Comparison of ENCODE assay signal across 8 cellular contexts in the genomic region with DNA sequence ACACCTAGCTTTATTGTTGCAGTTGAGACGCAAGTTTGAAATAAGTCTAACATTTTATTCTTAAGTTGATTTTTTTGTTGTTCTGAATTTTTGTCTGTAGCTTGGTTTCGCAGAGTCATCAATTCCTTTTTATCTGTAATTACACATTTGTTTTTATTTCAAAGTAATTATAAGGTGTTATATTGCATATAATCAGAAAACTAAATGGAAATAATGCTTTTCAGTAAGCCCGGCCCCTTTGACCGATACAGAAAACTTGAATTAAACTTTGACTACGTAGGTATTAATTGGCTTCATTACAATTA. TPM values are rescaled to one million over a fixed set of nuclear protein-coding genes. Genes with fewer than 3 reads are reported as not detected.
A peak's percentile ranks its signal among the peaks of the same experiment; 100 is the strongest.
DNase-seq lines count a peak whose midpoint lies in the region; ATAC-seq, FAIRE-seq and TF ChIP-seq lines count a peak whose summit lies in the region.

No MANE protein-coding gene starts in this region.

- FAIRE-seq in D721Med (lab: Jason Lieb, UNC), result no peak

- H3K36me3 ChIP-seq in KOPT-K1 (ENCODE audit: insufficient read depth, low read length) (peaks cover 5% of the 10 kb centered on the region; the same call in 1 of the 2 replicates), colonic mucosa (no peaks in the 10 kb centered on the region)

- H3K27me3 ChIP-seq in colonic mucosa, result no peaks in the 10 kb centered on the region

- H3K9me3 Mint-ChIP-seq in natural killer cell treated with Interleukin-12 subunit alpha and Interleukin-12 subunit beta and Interleukin-15 and Interleukin-18, amount 100 ng/mL, for 72 hours, result no peaks in the 10 kb centered on the region

- peak overlapping the region; percentile 84 to 96 for H3K27ac Mint-ChIP-seq in natural killer cell treated with Interleukin-12 subunit alpha and Interleukin-12 subunit beta and Interleukin-15 and Interleukin-18, amount 100 ng/mL, for 72 hours

- H3K27ac ChIP-seq in KOPT-K1 (ENCODE audit: low read depth, low read length, poor library complexity, severe bottlenecking) (peak overlapping the region; percentile 87), colonic mucosa (peak overlapping the region; percentile 99)

- ATAC-seq in natural killer cell treated with Interleukin-12 subunit alpha and Interleukin-12 subunit beta and Interleukin-15 and Interleukin-18, amount 100 ng/mL, for 72 hours, result no peak

- no peak overlapping the region for H3K9ac ChIP-seq in colonic mucosa (ENCODE audit: low read depth in 2 of 2, low read length in 2 of 2)

- DNase-seq in AG09309 (ENCODE audit: low read depth) (no peak), colonic mucosa (no peak), NCI-H446 treated with DMSO at 0.1 percent for 48 hours (lab: John Stamatoyannopoulos, UW) (no peak), D721Med (ENCODE audit: insufficient read length, low spot score) (no peak), NCI-H226 (no peak), NCI-H2196 (lab: John Stamatoyannopoulos, UW; ENCODE audit: unreplicated experiment) (no peak)
- DNase-seq in natural killer cell treated with Interleukin-12 subunit alpha and Interleukin-12 subunit beta and Interleukin-15 and Interleukin-18, amount 100 ng/mL, for 72 hours (ENCODE audit: low spot score), result no peak

- no peaks in the 10 kb centered on the region for H3K27me3 Mint-ChIP-seq in natural killer cell treated with Interleukin-12 subunit alpha and Interleukin-12 subunit beta and Interleukin-15 and Interleukin-18, amount 100 ng/mL, for 72 hours

- peaks cover 14% of the 10 kb centered on the region for H3K4me1 ChIP-seq in colonic mucosa

- H3K9me3 ChIP-seq in KOPT-K1 (ENCODE audit: insufficient read depth, low read length, poor library complexity, severe bottlenecking) (no peaks in the 10 kb centered on the region), colonic mucosa (no peaks in the 10 kb centered on the region)

- no peak for TF ChIP-seq CTCF in AG09309 (IDR thresholded peaks at IDR 0.05; ENCODE audit: control insufficient read depth, insufficient read depth, low read depth, low read length, missing control alignments)
- no peak for TF ChIP-seq CTCF in colonic mucosa (IDR thresholded peaks at IDR 0.05)
- TF ChIP-seq CTCF in D721Med (IDR thresholded peaks at IDR 0.05; ENCODE audit: insufficient read depth, missing control alignments), result no peak

- peak overlapping the region; percentile 77 for H3K4me3 ChIP-seq in AG09309 (ENCODE audit: control insufficient read depth, low read depth, low read length)
- H3K4me3 ChIP-seq in colonic mucosa, result peak overlapping the region; percentile 93

- H3K4me3 Mint-ChIP-seq in natural killer cell treated with Interleukin-12 subunit alpha and Interleukin-12 subunit beta and Interleukin-15 and Interleukin-18, amount 100 ng/mL, for 72 hours, result peak overlapping the region; percentile 93

- H3K4me1 Mint-ChIP-seq in natural killer cell treated with Interleukin-12 subunit alpha and Interleukin-12 subunit beta and Interleukin-15 and Interleukin-18, amount 100 ng/mL, for 72 hours (ENCODE audit: low read depth in 2 of 2), result peaks cover 6 to 28% of the 10 kb centered on the region in 2 donors

- intact Hi-C loops in colonic mucosa (cut with DNase I), result loop anchor here (10.0 kb wide), 1 partner anchor 190 kb away; no protein-coding TSS in a partner anchor

- H3K36me3 Mint-ChIP-seq in natural killer cell treated with Interleukin-12 subunit alpha and Interleukin-12 subunit beta and Interleukin-15 and Interleukin-18, amount 100 ng/mL, for 72 hours, result no peaks in the 10 kb centered on the region

RNA-seq across cellular contexts. Expression of a gene that starts 2.1 kb away (rescaled TPM):
- 10 to 100 TPM; 31.6 to 45.3 TPM for total RNA-seq in colonic mucosa
- 10 to 100 TPM; 31.9 to 68.6 TPM for total RNA-seq in natural killer cell treated with Interleukin-12 subunit alpha and Interleukin-12 subunit beta and Interleukin-15 and Interleukin-18, amount 100 ng/mL, for 72 hours

RNA-seq across cellular contexts. Expression of a gene that starts 31.3 kb away (rescaled TPM):
- not detected for total RNA-seq in colonic mucosa
- not detected for total RNA-seq in natural killer cell treated with Interleukin-12 subunit alpha and Interleukin-12 subunit beta and Interleukin-15 and Interleukin-18, amount 100 ng/mL, for 72 hours
